1 cellular context compared by ENCODE assay signal in the genomic region with DNA sequence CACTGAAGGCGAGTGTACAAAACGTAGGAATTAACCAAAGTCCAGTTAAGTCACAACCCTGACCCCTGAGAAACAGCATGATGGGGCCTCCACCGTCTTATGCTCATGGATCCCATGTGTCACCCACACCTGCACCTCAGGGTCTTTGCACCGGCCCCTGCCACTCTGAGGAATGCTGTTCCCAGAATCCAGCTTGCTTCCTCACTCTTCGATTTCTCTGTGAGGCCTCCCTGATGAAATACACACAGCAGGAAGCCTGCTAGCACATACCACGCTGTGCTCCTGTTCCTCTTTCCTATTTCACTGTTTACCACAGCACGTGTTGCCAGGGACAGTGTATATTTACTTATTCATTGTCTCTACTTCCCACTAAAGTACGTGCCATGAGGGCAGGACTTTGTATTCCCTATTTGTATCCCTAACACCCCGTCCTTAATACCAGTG.
A peak's percentile ranks its signal among the peaks of the same experiment; 100 is the strongest.
TF ChIP-seq lines count a peak whose summit lies in the region.
"Not testable (repeated sequence)": the region's sequence is repeated elsewhere in the genome, so short reads cannot be mapped to it uniquely, and the experiment has no call there.

No MANE protein-coding gene starts in this region.

TF ChIP-seq in HepG2, 621 proteins besides CTCF, POLR2A, EP300 and RAD21 (continued from another document):
- peak; percentile 37; the same call in 1 of the 2 replicates for TF ChIP-seq MNT (IDR thresholded peaks at IDR 0.05)
- 0 out of 2 replicates have a peak, but pooled peaks have one; percentile 28 for TF ChIP-seq SAP130 (CRISPR knock-in tag; IDR thresholded peaks at IDR 0.05; ENCODE audit: low read depth)
- TF ChIP-seq FOXP1, FOXA1 (IDR thresholded peaks at IDR 0.05): not testable (repeated sequence)
- peak; percentile 37; the same call in 1 of the 2 replicates for TF ChIP-seq FOXP1 (CRISPR knock-in tag; IDR thresholded peaks at IDR 0.05)
- peak; percentile 58; the same call in 1 of the 2 replicates for TF ChIP-seq SOX5 (CRISPR knock-in tag; IDR thresholded peaks at IDR 0.05; ENCODE audit: borderline replicate concordance)
- TF ChIP-seq FOXA1 (CRISPR knock-in tag; IDR thresholded peaks at IDR 0.05) = 0 out of 2 replicates have a peak, but pooled peaks have one; percentile 9
